Comparison of ENCODE assay signal across 1 cellular context in the genomic region with DNA sequence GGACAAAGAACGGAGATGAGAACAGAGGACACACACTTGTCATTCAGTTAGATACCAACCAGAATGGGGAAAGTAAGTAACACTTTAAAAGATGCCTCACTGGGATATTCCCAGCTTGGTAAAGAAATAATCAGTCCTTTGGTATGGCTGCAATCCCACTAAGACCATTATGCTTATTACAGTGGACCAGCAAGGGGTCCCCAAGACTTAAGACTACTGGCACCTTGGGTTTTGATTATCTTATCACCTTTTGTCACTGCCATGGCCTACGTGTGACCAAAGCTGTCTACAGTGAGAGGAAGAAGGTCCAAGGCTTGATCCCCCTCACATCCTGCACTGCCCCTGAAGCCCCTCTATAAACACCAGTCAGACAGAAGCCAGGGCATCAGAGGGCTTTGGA.
TF ChIP-seq lines count a peak whose summit lies in the region.

No MANE protein-coding gene starts in this region.

TF ChIP-seq in IMR-90, 13 proteins besides CTCF, POLR2A, EP300 and RAD21:
- TF ChIP-seq, protein P1, sequence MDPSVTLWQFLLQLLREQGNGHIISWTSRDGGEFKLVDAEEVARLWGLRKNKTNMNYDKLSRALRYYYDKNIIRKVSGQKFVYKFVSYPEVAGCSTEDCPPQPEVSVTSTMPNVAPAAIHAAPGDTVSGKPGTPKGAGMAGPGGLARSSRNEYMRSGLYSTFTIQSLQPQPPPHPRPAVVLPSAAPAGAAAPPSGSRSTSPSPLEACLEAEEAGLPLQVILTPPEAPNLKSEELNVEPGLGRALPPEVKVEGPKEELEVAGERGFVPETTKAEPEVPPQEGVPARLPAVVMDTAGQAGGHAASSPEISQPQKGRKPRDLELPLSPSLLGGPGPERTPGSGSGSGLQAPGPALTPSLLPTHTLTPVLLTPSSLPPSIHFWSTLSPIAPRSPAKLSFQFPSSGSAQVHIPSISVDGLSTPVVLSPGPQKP (IDR thresholded peaks at IDR 0.05; ENCODE audit: borderline replicate concordance, low read depth, low read length) = no peak
- TF ChIP-seq MAFK (IDR thresholded peaks at IDR 0.05; ENCODE audit: low read depth, low read length) (no peak), RFX5 (IDR thresholded peaks at IDR 0.05; ENCODE audit: low read depth, low read length) (no peak), CHD1 (IDR thresholded peaks at IDR 0.05; ENCODE audit: low read depth, low read length) (no peak), FOS (IDR thresholded peaks at IDR 0.05; ENCODE audit: low read depth, low read length) (no peak), SMC3 (IDR thresholded peaks at IDR 0.05; ENCODE audit: low read depth, low read length) (no peak), MAZ (IDR thresholded peaks at IDR 0.05; ENCODE audit: borderline replicate concordance, low read depth, low read length) (no peak), BHLHE40 (IDR thresholded peaks at IDR 0.05; ENCODE audit: low read depth, low read length) (no peak)
